ENCODE assay signal across 12 cellular contexts in genomic region chr16:49773534-49774486, GRCh38.
"Had no signal": no experiment of that assay in that cellular context is flagged by ENCODE, and none has a peak within 500 bp of the region (broad histone marks: within the 10 kb centered on the region; RNA-seq: fewer than 3 reads in every experiment).

No MANE protein-coding gene starts in this region.

- H3K9ac ChIP-seq: SK-N-SH had no signal

- H3K27ac ChIP-seq: body of pancreas, neutrophil, sigmoid colon, thyroid gland had no signal

- H3K4me1 ChIP-seq: body of pancreas had no signal

- H3K4me2 ChIP-seq: SK-N-SH had no signal

- H3K4me3 ChIP-seq: body of pancreas, sigmoid colon, thyroid gland had no signal

- H3K27me3 ChIP-seq: body of pancreas, neutrophil, sigmoid colon, thyroid gland had no signal

- H3K9me3 ChIP-seq: body of pancreas, neutrophil, sigmoid colon, SK-N-SH, thyroid gland had no signal

- ATAC-seq: body of pancreas, esophagus mucosa, left colon had no signal

- H3K36me3 ChIP-seq: neutrophil, sigmoid colon, thyroid gland had no signal

- DNase-seq: activated B cell treated with CpG ODN at 0.5 μM for 24 hours; activated CD4-positive, alpha-beta T cell treated with anti-CD3 and anti-CD28 coated beads, Interleukin-2, amount 10 ng/mL, durations not matched to agents 24 days and 14 days; activated naive CD4-positive, alpha-beta T cell treated with anti-CD3 and anti-CD28 coated beads for 36 hours; body of pancreas; left colon; naive B cell; sigmoid colon; SK-N-SH; stimulated activated CD4-positive, alpha-beta T cell treated with anti-CD3 and anti-CD28 coated beads, Interleukin-4, amount 100 ng/mL, for 1 hour; thyroid gland had no signal
